ENCODE assay signal across 7 cellular contexts in genomic region chr3:101623656-101624055, GRCh38.
"Had no signal": no experiment of that assay in that cellular context is flagged by ENCODE, and none has a peak within 500 bp of the region (broad histone marks: within the 10 kb centered on the region; RNA-seq: fewer than 3 reads in every experiment).

No MANE protein-coding gene starts in this region.

- DNase-seq: H9, HCEC 1CT, IMR-90 had no signal

- H3K4me2 ChIP-seq: GM23338 had no signal

- H2AFZ ChIP-seq: GM23338 had no signal

- FAIRE-seq: H1, H54, HTR-8/SVneo had no signal

- ATAC-seq: GM23338 had no signal

- H3K4me3 ChIP-seq: GM23338 had no signal
